17 cellular contexts compared by ENCODE assay signal in the genomic region with DNA sequence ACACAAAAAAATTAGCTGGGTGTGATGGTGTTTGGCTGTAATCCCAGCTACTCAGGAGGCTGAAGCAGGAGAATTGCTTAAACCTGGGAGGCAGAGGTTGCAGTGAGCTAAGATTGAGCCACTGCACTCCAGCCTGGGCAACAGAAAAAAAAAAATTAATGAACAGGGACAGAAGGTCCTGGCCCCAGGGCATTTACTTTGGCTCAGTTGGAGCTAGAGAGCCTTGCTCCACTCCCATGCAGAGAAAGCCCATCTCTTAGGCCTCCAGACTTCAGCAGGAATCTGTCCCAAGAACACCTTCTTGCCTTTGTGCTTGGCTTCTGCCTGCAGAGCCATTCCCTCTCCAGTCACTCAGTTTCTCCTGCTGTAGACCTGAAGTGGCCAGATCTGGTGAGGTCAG.
"Had no signal": no experiment of that assay in that cellular context is flagged by ENCODE, and none has a peak within 500 bp of the region (broad histone marks: within the 10 kb centered on the region; RNA-seq: fewer than 3 reads in every experiment).

No MANE protein-coding gene starts in this region.

- H3K9me3 ChIP-seq: SK-N-SH had no signal

- DNase-seq: IMR-90, KG1, NCI-H1048, NCI-H1105, NCI-H1417, NCI-H1436 treated with DMSO at 0.1 percent for 48 hours, NCI-H1694, NCI-H187 treated with DMSO at 0.1 percent for 48 hours, NCI-H2029 treated with DMSO at 0.1 percent for 48 hours, NCI-H2171 treated with DMSO at 0.1 percent for 48 hours, NCI-H2227 treated with DMSO at 0.1 percent for 48 hours, NCI-H526 treated with DMSO at 0.1 percent for 48 hours, NCI-H774, RPMI8226, SHP77, SK-N-SH, SW 1271 had no signal

- H3K4me2 ChIP-seq: SK-N-SH had no signal
